ENCODE assay signal across 29 cellular contexts in the genomic region with DNA sequence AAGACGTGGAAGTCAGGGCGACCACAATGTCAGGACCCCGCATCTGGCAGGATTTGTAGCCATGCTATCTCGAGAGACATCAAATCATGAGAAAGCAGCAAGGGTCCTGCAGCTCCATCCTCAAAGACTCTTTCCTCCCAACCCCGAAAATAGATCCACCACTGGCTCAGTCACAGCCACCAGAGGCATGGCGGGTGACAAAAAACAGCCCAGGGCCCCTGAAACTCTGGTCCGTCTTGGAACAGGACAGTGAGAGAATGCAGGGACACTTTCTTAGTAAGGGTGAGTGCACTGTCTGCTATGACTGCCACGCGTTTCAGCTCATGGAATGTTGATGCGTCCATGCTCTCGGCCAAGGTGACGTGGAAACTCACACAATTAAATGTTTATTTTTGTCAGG.
"Had no signal": no experiment of that assay in that cellular context is flagged by ENCODE, and none has a peak within 500 bp of the region (broad histone marks: within the 10 kb centered on the region; RNA-seq: fewer than 3 reads in every experiment).

No MANE protein-coding gene starts in this region.

- DNase-seq: activated B cell treated with CpG ODN at 0.5 μM for 24 hours; activated CD4-positive, alpha-beta T cell treated with anti-CD3 and anti-CD28 coated beads for 48 hours; activated CD4-positive, alpha-beta T cell treated with anti-CD3 and anti-CD28 coated beads, Interleukin-2, amount 50 U/mL, for 1 hour; activated CD4-positive, alpha-beta T cell treated with anti-CD3 and anti-CD28 coated beads, Interleukin-2, amount 50 U/mL, for 48 hours; activated CD8-positive, alpha-beta memory T cell treated with anti-CD3 and anti-CD28 coated beads for 24 hours; activated CD8-positive, alpha-beta T cell treated with anti-CD3 and anti-CD28 coated beads for 36 hours; activated gamma-delta T cell; activated naive CD4-positive, alpha-beta T cell; activated naive CD4-positive, alpha-beta T cell treated with anti-CD3 and anti-CD28 coated beads, Interleukin-2, amount 10 ng/mL, durations not matched to agents 7 days and 5 days; activated T-cell treated with anti-CD3 and anti-CD28 coated beads, Interleukin-2, amount 50 U/mL, for 4 hours; amniotic stem cell; anterior cingulate cortex; brain microvascular endothelial cell; cortex of kidney; dermis blood vessel endothelial cell; effector CD8-positive, alpha-beta T cell; esophagus squamous epithelium; foreskin melanocyte; head of caudate nucleus; T-helper 1 cell; T-helper 17 cell; T1000; WERI-Rb-1 had no signal

- FAIRE-seq: astrocyte, bronchial epithelial cell, endometrium, endothelial cell of umbilical vein had no signal

- H3K36me3 ChIP-seq: brain microvascular endothelial cell, esophagus squamous epithelium, gastroesophageal sphincter, WERI-Rb-1 had no signal

- H3K4me1 ChIP-seq: esophagus squamous epithelium, gastroesophageal sphincter had no signal

- H3K4me3 ChIP-seq: esophagus squamous epithelium, gastroesophageal sphincter had no signal

- H3K27ac ChIP-seq: brain microvascular endothelial cell, epithelial cell of prostate, esophagus squamous epithelium, gastroesophageal sphincter, WERI-Rb-1 had no signal

- H3K27me3 ChIP-seq: brain microvascular endothelial cell had no signal
